In genomic region chr7:95395755-95396135, GRCh38 we compare ENCODE assay signal across 1 cellular context.
TF ChIP-seq lines count a peak whose summit lies in the region.

No MANE protein-coding gene starts in this region.

TF ChIP-seq in liver, 16 proteins besides CTCF, POLR2A, EP300 and RAD21 (continued from another document):
- TF ChIP-seq REST (IDR thresholded peaks at IDR 0.05) = no peak
